ENCODE assay signal across 10 cellular contexts in genomic region chr20:45354423-45355208, GRCh38. TPM values are rescaled to one million over a fixed set of nuclear protein-coding genes. Genes with fewer than 3 reads are reported as not detected.
DNase-seq lines count a peak whose midpoint lies in the region; TF ChIP-seq lines count a peak whose summit lies in the region.
"Had no signal": no experiment of that assay in that cellular context is flagged by ENCODE, and none has a peak within 500 bp of the region (broad histone marks: within the 10 kb centered on the region; RNA-seq: fewer than 3 reads in every experiment).

No MANE protein-coding gene starts in this region.

- peak; percentile 65 for DNase-seq in stimulated activated CD4-positive, alpha-beta T cell treated with anti-CD3 and anti-CD28 coated beads, Interleukin-15, amount 100 ng/mL, for 24 hours
- no peak for DNase-seq in stimulated activated CD4-positive, alpha-beta T cell treated with anti-CD3 and anti-CD28 coated beads, Interleukin-4, amount 100 ng/mL, for 4 hours
- DNase-seq in activated T-cell treated with anti-CD3 and anti-CD28 coated beads, Interleukin-2, amount 50 U/mL, for 48 hours = peak; percentile 53 to 54
- peak; percentile 76 for DNase-seq in glomerular visceral epithelial cell (ENCODE audit: extremely low spot score)
- no peak for DNase-seq in transverse colon
- no peak for DNase-seq in Peyer's patch
- no peak for DNase-seq in NCI-H69 (lab: John Stamatoyannopoulos, UW)
- DNase-seq in Kasumi-1 (lab: John Stamatoyannopoulos, UW) = no peak
- DNase-seq: CD4-positive, alpha-beta T cell had no signal

- no peak for TF ChIP-seq EP300 in transverse colon (IDR thresholded peaks at IDR 0.05; ENCODE audit: low read depth)

- in situ Hi-C loops in transverse colon (cut with MboI; ENCODE audit: low pct_ligation_motif_present in 1 of 4, low pct_unique_long_range_greater_than_20kb in 1 of 4, low sequenced_read_pairs in 3 of 4) = no loop called here

- H3K27me3 ChIP-seq in transverse colon (no peaks in the 10 kb centered on the region), Peyer's patch (no peaks in the 10 kb centered on the region)
- H3K27me3 ChIP-seq: tibial artery had no signal

- intact Hi-C loops in transverse colon (cut with DNase I; ENCODE audit: low total_unique reads) = no loop called here

- TF ChIP-seq CTCF in transverse colon (IDR thresholded peaks at IDR 0.05) (no peak), Peyer's patch (IDR thresholded peaks at IDR 0.05) (no peak)

- no peak overlapping the region for H3K4me3 ChIP-seq in transverse colon
- H3K4me3 ChIP-seq in Peyer's patch = no peak overlapping the region
- H3K4me3 ChIP-seq: tibial artery had no signal

- TF ChIP-seq POLR2A in transverse colon (IDR thresholded peaks at IDR 0.05) (no peak), Peyer's patch (IDR thresholded peaks at IDR 0.05) (no peak)

- no peaks in the 10 kb centered on the region for H3K36me3 ChIP-seq in transverse colon
- H3K36me3 ChIP-seq in Peyer's patch = no peaks in the 10 kb centered on the region
- H3K36me3 ChIP-seq: tibial artery had no signal

- H3K27ac ChIP-seq in transverse colon (peak overlapping the region; percentile 68 to 94 (median 80)), Peyer's patch (peak overlapping the region in 2 of 4 donors; percentile 33 to 70)
- H3K27ac ChIP-seq: tibial artery had no signal

- H3K9me3 ChIP-seq in transverse colon (no peaks in the 10 kb centered on the region), Peyer's patch (no peaks in the 10 kb centered on the region)
- H3K9me3 ChIP-seq: tibial artery had no signal

- H3K4me1 ChIP-seq in transverse colon (peaks cover 20 to 45% (median 27%) of the 10 kb centered on the region in 4 donors), Peyer's patch (peaks cover 0 to 33% (median 0%) of the 10 kb centered on the region in 4 donors)

- 63 to 76% methylated on average over 7 to 9 of the region's 9 CpGs for WGBS in transverse colon (ENCODE audit: low coverage in 1 of 2), 2 donors

RNA-seq across cellular contexts. Expression of gene SDC4, which starts 6.4 kb away (rescaled TPM):
- 100 to 1,000 TPM in 2 of 4 donors, 10 to 100 TPM in 2; 60.7 to 140 (median 94.3) TPM for total RNA-seq in transverse colon
- total RNA-seq in Peyer's patch = 10 to 100 TPM; 21.5 to 49.7 (median 32.5) TPM

RNA-seq across cellular contexts. Expression of gene SYS1, which starts 8.3 kb away (rescaled TPM):
- total RNA-seq in transverse colon (10 to 100 TPM in 3 of 4 donors, 1 to 10 TPM in 1; 5.6 to 64.7 (median 38.4) TPM), Peyer's patch (10 to 100 TPM; 23.1 to 62.2 (median 46.9) TPM)

RNA-seq across cellular contexts. Expression of gene TP53TG5, which starts 23.5 kb away (rescaled TPM):
- total RNA-seq in transverse colon (under 1 TPM in 1 of 4 donors, not detected in 3; 0.14 TPM), Peyer's patch (not detected)

RNA-seq across cellular contexts. Expression of gene MATN4, which starts 46.5 kb away (rescaled TPM):
- total RNA-seq in transverse colon (not detected), Peyer's patch (not detected)
- total RNA-seq: CD4-positive, alpha-beta T cell had no signal

RNA-seq across cellular contexts. Expression of gene RBPJL, which starts 48.0 kb away (rescaled TPM):
- total RNA-seq in transverse colon = not detected
- not detected for total RNA-seq in Peyer's patch
- total RNA-seq: CD4-positive, alpha-beta T cell had no signal

Comparison
In these comparisons a context has a peak if more than half of its experiments do, and no peak if none do; other contexts are left out.
1. DNase-seq: peak in stimulated activated CD4-positive, alpha-beta T cell treated with anti-CD3 and anti-CD28 coated beads, Interleukin-15, amount 100 ng/mL, for 24 hours (single experiment), activated T-cell treated with anti-CD3 and anti-CD28 coated beads, Interleukin-2, amount 50 U/mL, for 48 hours (2 of 2) and glomerular visceral epithelial cell (single experiment); none in stimulated activated CD4-positive, alpha-beta T cell treated with anti-CD3 and anti-CD28 coated beads, Interleukin-4, amount 100 ng/mL, for 4 hours (0 of 2), transverse colon (single experiment), Peyer's patch (0 of 3), NCI-H69 (single experiment) and Kasumi-1 (0 of 2).